Comparison of ENCODE assay signal across 30 cellular contexts in genomic region chr3:13888576-13888975, GRCh38. TPM values are rescaled to one million over a fixed set of nuclear protein-coding genes. Genes with fewer than 3 reads are reported as not detected.
"Had no signal": no experiment of that assay in that cellular context is flagged by ENCODE, and none has a peak within 500 bp of the region (broad histone marks: within the 10 kb centered on the region; RNA-seq: fewer than 3 reads in every experiment).

No MANE protein-coding gene starts in this region.

- H3K36me3 ChIP-seq: colonic mucosa, esophagus muscularis mucosa, gastroesophageal sphincter, heart left ventricle, neutrophil, pancreas, spleen, suprapubic skin, transverse colon had no signal

- H3K9me3 Mint-ChIP-seq: dendritic cell treated with granulocyte-macrophage colony-stimulating factor and Interleukin-4, amounts not matched to agents 40 ng/mL and 50 ng/mL, for 4 days; endodermal cell; immature natural killer cell; natural killer cell treated with Interleukin-12 subunit alpha and Interleukin-12 subunit beta and Interleukin-15 and Interleukin-18, amount 100 ng/mL, for 72 hours; neural crest cell had no signal

- H3K27ac Mint-ChIP-seq: dendritic cell treated with granulocyte-macrophage colony-stimulating factor and Interleukin-4, amounts not matched to agents 40 ng/mL and 50 ng/mL, for 4 days; endodermal cell; memory B cell; natural killer cell treated with Interleukin-12 subunit alpha and Interleukin-12 subunit beta and Interleukin-15 and Interleukin-18, amount 100 ng/mL, for 72 hours; stimulated activated naive CD8-positive, alpha-beta T cell treated with anti-CD3 and anti-CD28 coated beads, Interleukin-15, amount 100 ng/mL, for 72 hours had no signal

- ATAC-seq: foreskin keratinocyte; gastroesophageal sphincter; heart left ventricle; left lobe of liver; natural killer cell treated with Interleukin-12 subunit alpha and Interleukin-12 subunit beta and Interleukin-15 and Interleukin-18, amount 100 ng/mL, for 72 hours; pancreas; stimulated activated naive CD8-positive, alpha-beta T cell treated with anti-CD3 and anti-CD28 coated beads, Interleukin-15, amount 100 ng/mL, for 72 hours had no signal

- H3K4me3 ChIP-seq: colonic mucosa, esophagus muscularis mucosa, gastroesophageal sphincter, heart left ventricle, lung, pancreas, skin epidermis, spleen, suprapubic skin, transverse colon had no signal

- H3K36me3 Mint-ChIP-seq: immature natural killer cell; memory B cell; natural killer cell treated with Interleukin-12 subunit alpha and Interleukin-12 subunit beta and Interleukin-15 and Interleukin-18, amount 100 ng/mL, for 72 hours had no signal

- H3K27me3 ChIP-seq: colonic mucosa, pancreas had no signal

- DNase-seq: central memory CD4-positive, alpha-beta T cell; colonic mucosa; effector CD8-positive, alpha-beta T cell; endodermal cell; foreskin keratinocyte; heart left ventricle; immature natural killer cell; pancreas; spleen; stimulated activated CD4-positive, alpha-beta T cell treated with anti-CD3 and anti-CD28 coated beads, Interleukin-2, amount 100 ng/mL, for 48 hours; stimulated activated naive CD4-positive, alpha-beta T cell; stimulated activated naive CD8-positive, alpha-beta T cell treated with anti-CD3 and anti-CD28 coated beads, Interleukin-15, amount 100 ng/mL, for 72 hours; transverse colon had no signal

- H3K4me3 Mint-ChIP-seq: dendritic cell treated with granulocyte-macrophage colony-stimulating factor and Interleukin-4, amounts not matched to agents 40 ng/mL and 50 ng/mL, for 4 days; endodermal cell; immature natural killer cell; memory B cell; natural killer cell treated with Interleukin-12 subunit alpha and Interleukin-12 subunit beta and Interleukin-15 and Interleukin-18, amount 100 ng/mL, for 72 hours; neural crest cell; stimulated activated naive CD8-positive, alpha-beta T cell treated with anti-CD3 and anti-CD28 coated beads, Interleukin-15, amount 100 ng/mL, for 72 hours had no signal

- H3K4me1 Mint-ChIP-seq: memory B cell, neural crest cell had no signal

RNA-seq across cellular contexts. Expression of gene WNT7A, which starts 8.7 kb away (rescaled TPM):
- total RNA-seq: chondrocyte; colonic mucosa; esophagus muscularis mucosa; fibroblast of lung; heart left ventricle; left lobe of liver; liver; natural killer cell treated with Interleukin-12 subunit alpha and Interleukin-12 subunit beta and Interleukin-15 and Interleukin-18, amount 100 ng/mL, for 72 hours; omental fat pad; posterior vena cava; pulmonary artery endothelial cell; transverse colon had no signal
